18 cellular contexts compared by ENCODE assay signal in genomic region chr15:54354341-54354740, GRCh38.
"Had no signal": no experiment of that assay in that cellular context is flagged by ENCODE, and none has a peak within 500 bp of the region (broad histone marks: within the 10 kb centered on the region; RNA-seq: fewer than 3 reads in every experiment).

No MANE protein-coding gene starts in this region.

- H3K36me3 ChIP-seq: esophagus muscularis mucosa, gastroesophageal sphincter, heart left ventricle, left lung, lower lobe of right lung had no signal

- H3K4me3 ChIP-seq: coronary artery, dorsolateral prefrontal cortex, esophagus muscularis mucosa, gastroesophageal sphincter, heart left ventricle, hepatocyte, left lung, lower lobe of right lung had no signal

- H3K4me1 Mint-ChIP-seq: mesothelial cell of epicardium; naive thymus-derived CD4-positive, alpha-beta T cell had no signal

- DNase-seq: dermis blood vessel endothelial cell; dorsolateral prefrontal cortex; effector CD4-positive, alpha-beta T cell; effector memory CD4-positive, alpha-beta T cell; foreskin keratinocyte; heart left ventricle; hypothalamus; left cardiac atrium; left lung; left ventricle myocardium superior; lower lobe of right lung; mesenchymal stem cell; naive thymus-derived CD4-positive, alpha-beta T cell had no signal

- H3K27ac Mint-ChIP-seq: mesothelial cell of epicardium; naive thymus-derived CD4-positive, alpha-beta T cell had no signal

- H3K27ac ChIP-seq: coronary artery, esophagus muscularis mucosa, foreskin keratinocyte, gastroesophageal sphincter, heart left ventricle, hepatocyte, left lung, lower lobe of right lung had no signal

- H3K4me1 ChIP-seq: esophagus muscularis mucosa, foreskin keratinocyte, gastroesophageal sphincter, heart left ventricle, left lung, lower lobe of right lung had no signal

- H3K4me3 Mint-ChIP-seq: mesothelial cell of epicardium; naive thymus-derived CD4-positive, alpha-beta T cell had no signal

- H3K27me3 ChIP-seq: dorsolateral prefrontal cortex, esophagus muscularis mucosa, foreskin keratinocyte, gastroesophageal sphincter, heart left ventricle, hepatocyte, left lung had no signal
